ENCODE assay signal across 21 cellular contexts in the genomic region with DNA sequence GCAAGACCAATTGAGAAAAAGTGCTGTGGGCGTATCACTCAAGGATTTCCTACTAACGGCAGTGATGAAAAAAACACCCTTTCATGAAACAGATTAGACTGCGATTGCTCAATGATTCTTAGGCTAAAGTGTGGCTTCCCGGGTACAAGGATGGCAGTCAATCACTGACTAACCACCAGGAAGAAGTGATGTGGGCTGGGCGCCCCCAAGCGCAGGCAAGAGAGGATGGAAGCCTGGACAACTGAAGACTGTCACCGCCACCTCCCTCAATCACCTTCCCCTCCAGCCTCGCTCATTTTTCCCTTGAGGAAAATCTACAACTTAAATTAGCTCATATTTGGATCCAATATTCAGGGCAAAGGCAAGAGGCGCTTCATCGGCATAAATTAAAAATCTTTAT.
"Had no signal": no experiment of that assay in that cellular context is flagged by ENCODE, and none has a peak within 500 bp of the region (broad histone marks: within the 10 kb centered on the region; RNA-seq: fewer than 3 reads in every experiment).

No MANE protein-coding gene starts in this region.

- H3K27ac Mint-ChIP-seq: dendritic cell treated with granulocyte-macrophage colony-stimulating factor and Interleukin-4, amounts not matched to agents 40 ng/mL and 50 ng/mL, for 4 days; effector memory CD8-positive, alpha-beta T cell; naive thymus-derived CD4-positive, alpha-beta T cell; stimulated activated memory B cell treated with anti-CD40 and anti-IgM and Interleukin-4, amounts not matched to agents 10 μg/mL and 1 μg/mL and 100 μg/mL, for 72 hours; stimulated activated naive CD8-positive, alpha-beta T cell treated with anti-CD3 and anti-CD28 coated beads, Interleukin-15, Interleukin-2, amounts not matched to agents 100 ng/mL and 50 ng/mL, for 24 hours had no signal

- H3K27me3 Mint-ChIP-seq: dendritic cell treated with granulocyte-macrophage colony-stimulating factor and Interleukin-4, amounts not matched to agents 40 ng/mL and 50 ng/mL, for 4 days; effector memory CD8-positive, alpha-beta T cell; naive thymus-derived CD4-positive, alpha-beta T cell; stimulated activated memory B cell treated with anti-CD40 and anti-IgM and Interleukin-4, amounts not matched to agents 10 μg/mL and 1 μg/mL and 100 μg/mL, for 72 hours; stimulated activated naive CD8-positive, alpha-beta T cell treated with anti-CD3 and anti-CD28 coated beads, Interleukin-15, Interleukin-2, amounts not matched to agents 100 ng/mL and 50 ng/mL, for 24 hours had no signal

- H3K4me3 Mint-ChIP-seq: dendritic cell treated with granulocyte-macrophage colony-stimulating factor and Interleukin-4, amounts not matched to agents 40 ng/mL and 50 ng/mL, for 4 days; effector memory CD8-positive, alpha-beta T cell; naive thymus-derived CD4-positive, alpha-beta T cell; stimulated activated memory B cell treated with anti-CD40 and anti-IgM and Interleukin-4, amounts not matched to agents 10 μg/mL and 1 μg/mL and 100 μg/mL, for 72 hours; stimulated activated naive CD8-positive, alpha-beta T cell treated with anti-CD3 and anti-CD28 coated beads, Interleukin-15, Interleukin-2, amounts not matched to agents 100 ng/mL and 50 ng/mL, for 24 hours had no signal

- ATAC-seq: effector memory CD8-positive, alpha-beta T cell; foreskin keratinocyte; left colon; left ventricle myocardium superior; naive thymus-derived CD4-positive, alpha-beta T cell; psoas muscle; right lobe of liver; stimulated activated memory B cell treated with anti-CD40 and anti-IgM and Interleukin-4, amounts not matched to agents 10 μg/mL and 1 μg/mL and 100 μg/mL, for 72 hours; upper lobe of right lung had no signal

- H3K4me1 Mint-ChIP-seq: naive thymus-derived CD4-positive, alpha-beta T cell had no signal

- H3K36me3 Mint-ChIP-seq: naive thymus-derived CD4-positive, alpha-beta T cell; stimulated activated memory B cell treated with anti-CD40 and anti-IgM and Interleukin-4, amounts not matched to agents 10 μg/mL and 1 μg/mL and 100 μg/mL, for 72 hours had no signal

- H3K4me3 ChIP-seq: esophagus squamous epithelium, lung, psoas muscle, right lobe of liver, spleen, tibial artery, upper lobe of right lung, vagina had no signal

- H3K27me3 ChIP-seq: esophagus squamous epithelium, foreskin keratinocyte, neutrophil, right lobe of liver, spleen, tibial artery, upper lobe of right lung, vagina had no signal

- H3K36me3 ChIP-seq: esophagus squamous epithelium, neutrophil, right lobe of liver, spleen, tibial artery, upper lobe of right lung, vagina had no signal

- H3K27ac ChIP-seq: esophagus squamous epithelium, foreskin keratinocyte, neutrophil, psoas muscle, right lobe of liver, spleen, tibial artery, upper lobe of right lung, vagina had no signal

- H3K9me3 ChIP-seq: esophagus squamous epithelium, neutrophil, psoas muscle, right lobe of liver, spleen, tibial artery, upper lobe of right lung, vagina had no signal

- DNase-seq: effector memory CD8-positive, alpha-beta T cell; esophagus squamous epithelium; foreskin keratinocyte; left colon; left ventricle myocardium superior; naive thymus-derived CD4-positive, alpha-beta T cell; psoas muscle; retina; right lobe of liver; spleen; stimulated activated CD4-positive, alpha-beta T cell treated with anti-CD3 and anti-CD28 coated beads, Interleukin-15, amount 100 ng/mL, for 24 hours; stimulated activated CD4-positive, alpha-beta T cell treated with anti-CD3 and anti-CD28 coated beads, Interleukin-1b, Interleukin-23, amount 100 ng/mL, for 48 hours; stimulated activated CD4-positive, alpha-beta T cell treated with anti-CD3 and anti-CD28 coated beads, Interleukin-4, amount 100 ng/mL, for 24 hours; tibial artery; upper lobe of right lung had no signal

- H3K4me1 ChIP-seq: esophagus squamous epithelium, foreskin keratinocyte, psoas muscle, right lobe of liver, spleen, tibial artery, upper lobe of right lung, vagina had no signal
